8 cellular contexts compared by ENCODE assay signal in genomic region chr3:178436773-178437172, GRCh38.
DNase-seq lines count a peak whose midpoint lies in the region; ATAC-seq and TF ChIP-seq lines count a peak whose summit lies in the region.

No MANE protein-coding gene starts in this region.

- H3F3A ChIP-seq in GM23338 (replicated peaks; ENCODE audit: low read depth), result no peaks in the 10 kb centered on the region

- no peaks in the 10 kb centered on the region for H3K9me3 ChIP-seq in DND-41 (ENCODE audit: insufficient read depth, low read length, severe bottlenecking)
- H3K9me3 ChIP-seq in right atrium auricular region, result no peaks in the 10 kb centered on the region
- no peaks in the 10 kb centered on the region for H3K9me3 ChIP-seq in transverse colon

- H4K20me1 ChIP-seq in DND-41 (ENCODE audit: insufficient read depth, low read length), result no peaks in the 10 kb centered on the region
- no peaks in the 10 kb centered on the region for H4K20me1 ChIP-seq in GM23338 (replicated peaks; ENCODE audit: insufficient read depth)

- H3K4me1 ChIP-seq in DND-41 (ENCODE audit: insufficient read depth, low read length) (no peaks in the 10 kb centered on the region), GM23338 (ENCODE audit: insufficient read depth) (peaks cover 10% of the 10 kb centered on the region; the same call in 1 of the 2 replicates), right atrium auricular region (peaks cover 0 to 7% of the 10 kb centered on the region in 2 donors), transverse colon (peaks cover 0 to 5% (median 0%) of the 10 kb centered on the region in 4 donors)

- no peak overlapping the region for H3K4me3 Mint-ChIP-seq in GM23338

- DNase-seq in DND-41 (no peak), GM23338 (ENCODE audit: low spot score) (peak; percentile 66), NCI-H1436 treated with DMSO at 0.1 percent for 48 hours (lab: John Stamatoyannopoulos, UW) (peak; percentile 53), right atrium auricular region (ENCODE audit: low spot score) (no peak), transverse colon (no peak), HPDE6-E6E7 (ENCODE audit: extremely low spot score) (no peak), ureter (ENCODE audit: low spot score) (no peak)

- no peak overlapping the region for H3K27ac ChIP-seq in DND-41 (ENCODE audit: low read length)
- no peak overlapping the region for H3K27ac ChIP-seq in GM23338 (ENCODE audit: low read depth)
- H3K27ac ChIP-seq in VCaP, result no peak overlapping the region
- H3K27ac ChIP-seq in right atrium auricular region, result no peak overlapping the region
- H3K27ac ChIP-seq in transverse colon, result no peak overlapping the region

- H3K9ac ChIP-seq in DND-41 (ENCODE audit: low read depth, low read length), result no peak overlapping the region

- H3K36me3 Mint-ChIP-seq in GM23338 (ENCODE audit: low read depth), result no peaks in the 10 kb centered on the region

- H3K4me1 Mint-ChIP-seq in GM23338, result peaks cover 8% of the 10 kb centered on the region

- 33 to 39% methylated on average over 3 of the region's 3 CpGs for WGBS in transverse colon (ENCODE audit: low coverage in 1 of 2), 2 donors

- in situ Hi-C loops in transverse colon (cut with MboI; ENCODE audit: low pct_ligation_motif_present in 1 of 4, low pct_unique_long_range_greater_than_20kb in 1 of 4, low sequenced_read_pairs in 3 of 4), result loop anchor here in 3 of 4 donors (25.0 kb wide), 1 partner anchor 526 kb away; no protein-coding TSS in a partner anchor

- intact Hi-C loops in transverse colon (cut with DNase I; ENCODE audit: low total_unique reads), result no loop called here

- H3K4me2 ChIP-seq in DND-41 (ENCODE audit: insufficient read depth, low read length) (no peak overlapping the region), GM23338 (no peak overlapping the region)

- peaks cover 2% of the 10 kb centered on the region for H3K27me3 Mint-ChIP-seq in GM23338 (ENCODE audit: insufficient read depth, low read depth, poor library complexity)

- no peak for TF ChIP-seq POLR2A in transverse colon (IDR thresholded peaks at IDR 0.05)

- no peaks in the 10 kb centered on the region for H3K9me3 Mint-ChIP-seq in GM23338

- no peaks in the 10 kb centered on the region for H3K9me2 ChIP-seq in GM23338 (ENCODE audit: insufficient read depth)

- H2AFZ ChIP-seq in DND-41 (ENCODE audit: low read depth, low read length) (no peak overlapping the region), GM23338 (no peak overlapping the region)

- TF ChIP-seq EP300 in transverse colon (IDR thresholded peaks at IDR 0.05; ENCODE audit: low read depth), result no peak

- H3K4me3 ChIP-seq in DND-41 (ENCODE audit: low read depth in 1 of 2, low read length in 2 of 2) (no peak overlapping the region), GM23338 (no peak overlapping the region), right atrium auricular region (no peak overlapping the region), transverse colon (no peak overlapping the region)

- peak; percentile 56; the same call in 2 of the 3 replicates for ATAC-seq in DND-41 (ENCODE audit: insufficient read depth, low read depth)
- ATAC-seq in GM23338, result no peak

- H3K36me3 ChIP-seq in DND-41 (ENCODE audit: insufficient read depth, low read length) (no peaks in the 10 kb centered on the region), GM23338 (ENCODE audit: insufficient read depth) (no peaks in the 10 kb centered on the region), right atrium auricular region (no peaks in the 10 kb centered on the region), transverse colon (no peaks in the 10 kb centered on the region)

- H3K27me3 ChIP-seq in DND-41 (ENCODE audit: insufficient read depth, low read length, poor library complexity) (no peaks in the 10 kb centered on the region), GM23338 (ENCODE audit: insufficient read depth) (no peaks in the 10 kb centered on the region), right atrium auricular region (no peaks in the 10 kb centered on the region), transverse colon (no peaks in the 10 kb centered on the region)

- no peak overlapping the region for H3K27ac Mint-ChIP-seq in GM23338

- H3K79me2 ChIP-seq in DND-41 (ENCODE audit: insufficient read depth, low read length), result no peaks in the 10 kb centered on the region
- H3K79me2 ChIP-seq in GM23338 (replicated peaks; ENCODE audit: insufficient read depth), result no peaks in the 10 kb centered on the region

- TF ChIP-seq CTCF in DND-41 (IDR thresholded peaks at IDR 0.05; ENCODE audit: borderline replicate concordance, extremely low read depth, low read length, poor library complexity, severe bottlenecking), result peak; percentile 61
- TF ChIP-seq CTCF in GM23338 (conservative IDR thresholded peaks at IDR 0.05; ENCODE audit: low read depth in 2 of 2), result peak; percentile 55 to 68
- TF ChIP-seq CTCF in VCaP (conservative IDR thresholded peaks at IDR 0.05), result peak; percentile 81
- peak; percentile 28 to 73 for TF ChIP-seq CTCF in right atrium auricular region (IDR thresholded peaks at IDR 0.05)
- peak; percentile 47 to 61 (median 55) for TF ChIP-seq CTCF in transverse colon (IDR thresholded peaks at IDR 0.05)

TF ChIP-seq in GM23338, 12 proteins besides CTCF, POLR2A, EP300 and RAD21 (continues in another document):
- TF ChIP-seq JUNB (IDR thresholded peaks at IDR 0.05; ENCODE audit: unreplicated experiment) (no peak), ZNF331 (CRISPR knock-in tag; IDR thresholded peaks at IDR 0.05; ENCODE audit: low read depth) (no peak), EZH2phosphoT487 (IDR thresholded peaks at IDR 0.05; ENCODE audit: unreplicated experiment) (no peak), NANOG (IDR thresholded peaks at IDR 0.05; ENCODE audit: borderline replicate concordance) (no peak), EZH2 (IDR thresholded peaks at IDR 0.05; ENCODE audit: low read depth, unreplicated experiment) (no peak), STAT1 (IDR thresholded peaks at IDR 0.05; ENCODE audit: unreplicated experiment) (no peak)
- TF ChIP-seq, protein P1, sequence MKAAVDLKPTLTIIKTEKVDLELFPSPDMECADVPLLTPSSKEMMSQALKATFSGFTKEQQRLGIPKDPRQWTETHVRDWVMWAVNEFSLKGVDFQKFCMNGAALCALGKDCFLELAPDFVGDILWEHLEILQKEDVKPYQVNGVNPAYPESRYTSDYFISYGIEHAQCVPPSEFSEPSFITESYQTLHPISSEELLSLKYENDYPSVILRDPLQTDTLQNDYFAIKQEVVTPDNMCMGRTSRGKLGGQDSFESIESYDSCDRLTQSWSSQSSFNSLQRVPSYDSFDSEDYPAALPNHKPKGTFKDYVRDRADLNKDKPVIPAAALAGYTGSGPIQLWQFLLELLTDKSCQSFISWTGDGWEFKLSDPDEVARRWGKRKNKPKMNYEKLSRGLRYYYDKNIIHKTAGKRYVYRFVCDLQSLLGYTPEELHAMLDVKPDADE (IDR thresholded peaks at IDR 0.05), result no peak
- TF ChIP-seq, protein P2, sequence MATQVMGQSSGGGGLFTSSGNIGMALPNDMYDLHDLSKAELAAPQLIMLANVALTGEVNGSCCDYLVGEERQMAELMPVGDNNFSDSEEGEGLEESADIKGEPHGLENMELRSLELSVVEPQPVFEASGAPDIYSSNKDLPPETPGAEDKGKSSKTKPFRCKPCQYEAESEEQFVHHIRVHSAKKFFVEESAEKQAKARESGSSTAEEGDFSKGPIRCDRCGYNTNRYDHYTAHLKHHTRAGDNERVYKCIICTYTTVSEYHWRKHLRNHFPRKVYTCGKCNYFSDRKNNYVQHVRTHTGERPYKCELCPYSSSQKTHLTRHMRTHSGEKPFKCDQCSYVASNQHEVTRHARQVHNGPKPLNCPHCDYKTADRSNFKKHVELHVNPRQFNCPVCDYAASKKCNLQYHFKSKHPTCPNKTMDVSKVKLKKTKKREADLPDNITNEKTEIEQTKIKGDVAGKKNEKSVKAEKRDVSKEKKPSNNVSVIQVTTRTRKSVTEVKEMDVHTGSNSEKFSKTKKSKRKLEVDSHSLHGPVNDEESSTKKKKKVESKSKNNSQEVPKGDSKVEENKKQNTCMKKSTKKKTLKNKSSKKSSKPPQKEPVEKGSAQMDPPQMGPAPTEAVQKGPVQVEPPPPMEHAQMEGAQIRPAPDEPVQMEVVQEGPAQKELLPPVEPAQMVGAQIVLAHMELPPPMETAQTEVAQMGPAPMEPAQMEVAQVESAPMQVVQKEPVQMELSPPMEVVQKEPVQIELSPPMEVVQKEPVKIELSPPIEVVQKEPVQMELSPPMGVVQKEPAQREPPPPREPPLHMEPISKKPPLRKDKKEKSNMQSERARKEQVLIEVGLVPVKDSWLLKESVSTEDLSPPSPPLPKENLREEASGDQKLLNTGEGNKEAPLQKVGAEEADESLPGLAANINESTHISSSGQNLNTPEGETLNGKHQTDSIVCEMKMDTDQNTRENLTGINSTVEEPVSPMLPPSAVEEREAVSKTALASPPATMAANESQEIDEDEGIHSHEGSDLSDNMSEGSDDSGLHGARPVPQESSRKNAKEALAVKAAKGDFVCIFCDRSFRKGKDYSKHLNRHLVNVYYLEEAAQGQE (IDR thresholded peaks at IDR 0.05; ENCODE audit: unreplicated experiment), result no peak

Comparison
In these comparisons a context has a peak if more than half of its experiments do, and no peak if none do; other contexts are left out.
1. DNase-seq: peak in GM23338 (single experiment) and NCI-H1436 treated with DMSO at 0.1 percent for 48 hours (single experiment); none in DND-41 (single experiment), right atrium auricular region (single experiment), transverse colon (single experiment), HPDE6-E6E7 (single experiment) and ureter (single experiment).
2. Peak in every context shown above with its lines, with median percentiles within 50 percentile points of each other: CTCF ChIP-seq.